23 cellular contexts compared by ENCODE assay signal in the genomic region with DNA sequence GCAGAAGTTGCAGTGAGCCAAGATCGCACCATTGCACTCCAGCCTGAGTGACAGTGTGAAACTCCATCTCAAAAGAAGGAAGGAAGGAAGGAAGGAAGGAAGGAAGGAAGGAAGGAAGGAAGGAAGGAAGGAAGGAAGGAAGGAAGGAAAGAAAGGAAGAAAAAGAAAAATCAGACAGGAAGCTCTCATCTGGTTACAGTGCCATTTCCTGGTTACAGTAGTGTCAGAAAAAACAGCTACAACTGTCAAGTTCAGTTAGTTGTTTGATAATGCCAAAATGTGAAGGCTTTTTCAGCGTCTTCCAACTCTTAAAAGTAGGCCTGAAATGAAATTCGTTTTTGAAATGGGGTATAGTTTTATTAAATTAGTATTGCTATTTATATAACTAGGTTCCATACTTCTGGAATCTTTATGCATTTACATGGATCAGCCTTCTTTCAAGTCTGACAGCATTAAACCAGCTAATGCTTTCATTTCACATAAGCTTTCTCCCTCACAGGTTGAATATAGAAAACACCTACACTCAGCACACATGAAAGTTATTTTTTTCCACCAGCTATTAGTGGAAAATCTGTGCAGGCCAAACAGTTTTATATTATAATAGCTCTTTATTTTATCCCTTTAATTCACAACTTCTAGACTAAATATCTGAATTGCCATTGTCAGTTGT. TPM values are rescaled to one million over a fixed set of nuclear protein-coding genes. Genes with fewer than 3 reads are reported as not detected.
DNase-seq lines count a peak whose midpoint lies in the region; ATAC-seq, FAIRE-seq and TF ChIP-seq lines count a peak whose summit lies in the region.
"Had no signal": no experiment of that assay in that cellular context is flagged by ENCODE, and none has a peak within 500 bp of the region (broad histone marks: within the 10 kb centered on the region; RNA-seq: fewer than 3 reads in every experiment).

No MANE protein-coding gene starts in this region.

- no peaks in the 10 kb centered on the region for H3K79me2 ChIP-seq in keratinocyte (ENCODE audit: control insufficient read depth, insufficient read depth, low read length)

- H3K36me3 ChIP-seq in BLaER1, result no peaks in the 10 kb centered on the region
- no peaks in the 10 kb centered on the region for H3K36me3 ChIP-seq in keratinocyte (ENCODE audit: control insufficient read depth in 2 of 2, extremely low read depth in 1 of 2, insufficient read depth in 2 of 2, low read length in 2 of 2)
- H3K36me3 ChIP-seq: neural progenitor cell, upper lobe of left lung had no signal

- peak overlapping the region; percentile 83 for H3K27ac Mint-ChIP-seq in CD4-positive, alpha-beta T cell
- H3K27ac Mint-ChIP-seq in activated CD8-positive, alpha-beta T cell treated with anti-CD3 and anti-CD28 coated beads for 36 hours, result peak overlapping the region; percentile 88
- H3K27ac Mint-ChIP-seq: mesothelial cell of epicardium, neural progenitor cell had no signal

- H3K9ac ChIP-seq in BLaER1 (no peak overlapping the region), keratinocyte (ENCODE audit: control insufficient read depth, extremely low read depth, insufficient read depth, low read length) (no peak overlapping the region)
- H3K9ac ChIP-seq: neural progenitor cell had no signal

- H3K4me1 Mint-ChIP-seq in CD4-positive, alpha-beta T cell (ENCODE audit: low read depth), result peaks cover 15% of the 10 kb centered on the region
- H3K4me1 Mint-ChIP-seq in activated CD8-positive, alpha-beta T cell treated with anti-CD3 and anti-CD28 coated beads for 36 hours (ENCODE audit: low read depth), result peaks cover 25% of the 10 kb centered on the region
- H3K4me1 Mint-ChIP-seq: mesothelial cell of epicardium, neural progenitor cell had no signal

- no peaks in the 10 kb centered on the region for H3K9me1 ChIP-seq in keratinocyte (ENCODE audit: control insufficient read depth, extremely low read depth, insufficient read depth, low read length)

- POLR2A ChIA-PET in CD4-positive, alpha-beta T cell (lab: Charles Lee), result interaction anchor here (0.7 to 1.3 kb wide), 6 partner anchors 10 to 90 kb away, joined by 3 to 6 read pairs (median 5); a partner anchor contains a TSS
- POLR2A ChIA-PET in activated CD8-positive, alpha-beta T cell treated with anti-CD3 and anti-CD28 coated beads for 36 hours (lab: Charles Lee), result interaction anchor here (0.7 to 1.5 kb wide), 3 partner anchors 10 to 79 kb away, joined by 3 to 4 read pairs (median 3); a partner anchor contains a TSS

- peak overlapping the region; percentile 36 for H3K4me3 Mint-ChIP-seq in CD4-positive, alpha-beta T cell
- no peak overlapping the region for H3K4me3 Mint-ChIP-seq in activated CD8-positive, alpha-beta T cell treated with anti-CD3 and anti-CD28 coated beads for 36 hours
- H3K4me3 Mint-ChIP-seq: mesothelial cell of epicardium, neural progenitor cell had no signal

- H3K4me1 ChIP-seq in BLaER1 (peaks cover 9% of the 10 kb centered on the region), keratinocyte (ENCODE audit: control insufficient read depth, extremely low read depth, insufficient read depth, low read length) (no peaks in the 10 kb centered on the region)
- H3K4me1 ChIP-seq: body of pancreas, neural progenitor cell, upper lobe of left lung had no signal

- H3K36me3 Mint-ChIP-seq in CD4-positive, alpha-beta T cell (ENCODE audit: low read depth), result peaks cover 76% of the 10 kb centered on the region
- H3K36me3 Mint-ChIP-seq in activated CD8-positive, alpha-beta T cell treated with anti-CD3 and anti-CD28 coated beads for 36 hours (ENCODE audit: low read depth), result peaks cover 52% of the 10 kb centered on the region
- H3K36me3 Mint-ChIP-seq: mesothelial cell of epicardium, neural progenitor cell had no signal

- H3K9me3 ChIP-seq in BLaER1, result peaks cover 13% of the 10 kb centered on the region; the same call in 1 of the 2 replicates
- no peaks in the 10 kb centered on the region for H3K9me3 ChIP-seq in CD4-positive, alpha-beta T cell (ENCODE audit: control insufficient read depth, low read length)
- no peaks in the 10 kb centered on the region for H3K9me3 ChIP-seq in keratinocyte (ENCODE audit: control insufficient read depth, low read depth, low read length)
- H3K9me3 ChIP-seq: body of pancreas, upper lobe of left lung had no signal

- H3K27me3 ChIP-seq in BLaER1, result no peaks in the 10 kb centered on the region
- H3K27me3 ChIP-seq in CD4-positive, alpha-beta T cell (ENCODE audit: control insufficient read depth, insufficient read depth, low read length), result no peaks in the 10 kb centered on the region
- no peaks in the 10 kb centered on the region for H3K27me3 ChIP-seq in keratinocyte (ENCODE audit: control insufficient read depth, extremely low read depth, insufficient read depth, low read length)
- H3K27me3 ChIP-seq: body of pancreas, neural progenitor cell, upper lobe of left lung had no signal

- TF ChIP-seq CTCF in CD4-positive, alpha-beta T cell (IDR thresholded peaks at IDR 0.05), result no peak
- TF ChIP-seq CTCF in activated CD8-positive, alpha-beta T cell treated with anti-CD3 and anti-CD28 coated beads for 36 hours (IDR thresholded peaks at IDR 0.05), result no peak
- TF ChIP-seq CTCF in keratinocyte (optimal IDR thresholded peaks at IDR 0.05 in 1 of 3, IDR thresholded peaks at IDR 0.05 in 1 of 3, conservative IDR thresholded peaks at IDR 0.05 in 1 of 3; ENCODE audit: extremely low read depth in 1 of 3, insufficient read depth in 2 of 3, low read length in 3 of 3), result no peak

- no peak overlapping the region for H3K4me2 ChIP-seq in BLaER1
- no peak overlapping the region for H3K4me2 ChIP-seq in keratinocyte (ENCODE audit: control insufficient read depth, extremely low read depth, insufficient read depth, low read depth, low read length)
- H3K4me2 ChIP-seq: neural progenitor cell had no signal

- peak overlapping the region; percentile 20 for H2AFZ ChIP-seq in keratinocyte (ENCODE audit: control insufficient read depth, low read length)
- H2AFZ ChIP-seq: neural progenitor cell had no signal

- H4K20me1 ChIP-seq in BLaER1 (no peaks in the 10 kb centered on the region), keratinocyte (ENCODE audit: control insufficient read depth, extremely low read depth, insufficient read depth, low read length) (no peaks in the 10 kb centered on the region)

- DNase-seq in CD4-positive, alpha-beta T cell, result no peak
- DNase-seq in activated CD8-positive, alpha-beta T cell treated with anti-CD3 and anti-CD28 coated beads for 36 hours, result no peak
- DNase-seq in keratinocyte (ENCODE audit: low read depth, low spot score), result no peak
- DNase-seq in inferior parietal cortex (ENCODE audit: extremely low spot score), result no peak
- DNase-seq in NCI-H526 treated with DMSO at 0.1 percent for 48 hours (lab: John Stamatoyannopoulos, UW), result no peak
- no peak for DNase-seq in Ammon's horn (ENCODE audit: low spot score)
- DNase-seq: activated CD4-positive, CD25-positive, alpha-beta regulatory T cell; activated naive CD4-positive, alpha-beta T cell; body of pancreas; EL; HCEC 1CT; NCI-H1417; NCI-H510A treated with DMSO at 0.1 percent for 48 hours; stimulated activated CD4-positive, alpha-beta T cell treated with anti-CD3 and anti-CD28 coated beads, Interleukin-2, amount 100 ng/mL, for 48 hours; T-helper 9 cell; upper lobe of left lung had no signal

- no peak overlapping the region for H3K4me3 ChIP-seq in BLaER1
- no peak overlapping the region for H3K4me3 ChIP-seq in keratinocyte (ENCODE audit: control insufficient read depth in 2 of 3, extremely low read depth in 1 of 3, insufficient read depth in 2 of 3, low read depth in 1 of 3, low read length in 3 of 3)
- H3K4me3 ChIP-seq: body of pancreas, neural progenitor cell, skin epidermis, upper lobe of left lung had no signal

- no peak for FAIRE-seq in keratinocyte (lab: Jason Lieb, UNC)
- FAIRE-seq: colon, RCC 7860 had no signal

- H3K27ac ChIP-seq in BLaER1, result peak overlapping the region; percentile 9; the same call in 1 of the 2 replicates
- H3K27ac ChIP-seq in CD4-positive, alpha-beta T cell (ENCODE audit: low read depth, low read length), result peak overlapping the region; percentile 29
- H3K27ac ChIP-seq in keratinocyte (ENCODE audit: control insufficient read depth, insufficient read depth, low read length), result no peak overlapping the region
- H3K27ac ChIP-seq: body of pancreas, neural progenitor cell, skin epidermis, upper lobe of left lung had no signal

- dilution Hi-C loops in keratinocyte (cut with MboI; ENCODE audit: extremely low pct_ligation_motif_present, low sequenced_read_pairs), result no loop called here

- H3K27me3 Mint-ChIP-seq in CD4-positive, alpha-beta T cell, result no peaks in the 10 kb centered on the region
- no peaks in the 10 kb centered on the region for H3K27me3 Mint-ChIP-seq in activated CD8-positive, alpha-beta T cell treated with anti-CD3 and anti-CD28 coated beads for 36 hours

- peak; percentile 61 for ATAC-seq in CD4-positive, alpha-beta T cell (ENCODE audit: poor library complexity)
- no peak for ATAC-seq in activated CD8-positive, alpha-beta T cell treated with anti-CD3 and anti-CD28 coated beads for 36 hours
- ATAC-seq: body of pancreas had no signal

- peaks cover 4% of the 10 kb centered on the region for H3K9me3 Mint-ChIP-seq in CD4-positive, alpha-beta T cell
- H3K9me3 Mint-ChIP-seq in activated CD8-positive, alpha-beta T cell treated with anti-CD3 and anti-CD28 coated beads for 36 hours, result peaks cover 2% of the 10 kb centered on the region

- intact Hi-C loops in CD4-positive, alpha-beta T cell (cut with DNase I, micrococcal nuclease), result loop anchor here in 1 of 2 experiments (5.0 kb wide), 1 partner anchor 708 kb away; no protein-coding TSS in a partner anchor
- intact Hi-C loops in activated CD8-positive, alpha-beta T cell treated with anti-CD3 and anti-CD28 coated beads for 36 hours (cut with micrococcal nuclease), result no loop called here

- CTCF ChIA-PET in CD4-positive, alpha-beta T cell (lab: Charles Lee), result interaction anchor here (1.1 to 1.3 kb wide), 2 partner anchors 36 to 778 kb away, joined by 3 read pairs; a partner anchor contains a TSS
- CTCF ChIA-PET in activated CD8-positive, alpha-beta T cell treated with anti-CD3 and anti-CD28 coated beads for 36 hours (lab: Charles Lee), result interaction anchor here (0.9 to 1.4 kb wide), 5 partner anchors 10 to 54 kb away, joined by 3 to 7 read pairs (median 5); a partner anchor contains a TSS

RNA-seq across cellular contexts. Expression of a gene that starts 21.2 kb away (rescaled TPM):
- total RNA-seq in CD4-positive, alpha-beta T cell, result 10 to 100 TPM; 28.3 to 30.2 TPM
- 10 to 100 TPM; 54.0 to 56.0 TPM for total RNA-seq in activated CD8-positive, alpha-beta T cell treated with anti-CD3 and anti-CD28 coated beads for 36 hours
- 0.07 to 0.39 TPM (median 0.23 TPM) in 3 replicates for polyA plus RNA-seq in keratinocyte
- not detected for polyA plus RNA-seq in keratinocyte (2011; ENCODE audit: low read depth)
- 0.09 and 0.13 TPM in 2 replicates for polyA plus RNA-seq in keratinocyte (2011; cell fraction: cytosol; rRNA removed)
- polyA plus RNA-seq in keratinocyte (2011; cell fraction: nucleus; rRNA removed), result 0.20 and 0.27 TPM in 2 replicates
- polyA plus RNA-seq in keratinocyte (2012; ENCODE audit: low replicate concordance), result 0.17 TPM in 1 of 2 replicates, not detected in the other
- polyA minus RNA-seq in keratinocyte, result 0.26 to 0.43 TPM in 2 of 3 replicates, not detected in the other
- polyA minus RNA-seq in keratinocyte (2011; cell fraction: cytosol; rRNA and poly(A)+ RNA removed), result not detected
- 0.63 TPM in 1 of 2 replicates, not detected in the other for polyA minus RNA-seq in keratinocyte (2011; cell fraction: nucleus; rRNA and poly(A)+ RNA removed)
- total RNA-seq: mesothelial cell of epicardium had no signal

RNA-seq across cellular contexts. Expression of a gene that starts 37.1 kb away (rescaled TPM):
- total RNA-seq in CD4-positive, alpha-beta T cell, result 1 to 10 TPM; 1.2 to 1.5 TPM
- under 1 TPM; 0.40 to 0.61 TPM for total RNA-seq in activated CD8-positive, alpha-beta T cell treated with anti-CD3 and anti-CD28 coated beads for 36 hours
- 0.03 to 0.09 TPM (median 0.08 TPM) in 3 replicates for polyA plus RNA-seq in keratinocyte
- polyA plus RNA-seq in keratinocyte (2011; ENCODE audit: low read depth), result not detected
- 0.02 and 0.03 TPM in 2 replicates for polyA plus RNA-seq in keratinocyte (2011; cell fraction: cytosol; rRNA removed)
- 0.15 and 0.17 TPM in 2 replicates for polyA plus RNA-seq in keratinocyte (2011; cell fraction: nucleus; rRNA removed)
- 0.16 TPM in 1 of 2 replicates, not detected in the other for polyA plus RNA-seq in keratinocyte (2012; ENCODE audit: low replicate concordance)
- 0.07 to 0.83 TPM in 2 of 3 replicates, not detected in the other for polyA minus RNA-seq in keratinocyte
- not detected for polyA minus RNA-seq in keratinocyte (2011; cell fraction: cytosol; rRNA and poly(A)+ RNA removed)
- not detected in 2 replicates for polyA minus RNA-seq in keratinocyte (2011; cell fraction: nucleus; rRNA and poly(A)+ RNA removed)
- total RNA-seq: SK-MEL-5 had no signal

RNA-seq across cellular contexts. Expression of a gene that starts 38.0 kb away (rescaled TPM):
- total RNA-seq in CD4-positive, alpha-beta T cell, result 10 to 100 TPM; 44.2 to 44.6 TPM
- 10 to 100 TPM; 25.6 to 28.3 TPM for total RNA-seq in activated CD8-positive, alpha-beta T cell treated with anti-CD3 and anti-CD28 coated beads for 36 hours
- 7.1 to 10.4 TPM (median 9.5 TPM) in 3 replicates for polyA plus RNA-seq in keratinocyte
- polyA plus RNA-seq in keratinocyte (2011; ENCODE audit: low read depth), result 14.3 TPM
- polyA plus RNA-seq in keratinocyte (2011; cell fraction: cytosol; rRNA removed), result 4.1 and 5.5 TPM in 2 replicates
- 7.8 and 11.9 TPM in 2 replicates for polyA plus RNA-seq in keratinocyte (2011; cell fraction: nucleus; rRNA removed)
- polyA plus RNA-seq in keratinocyte (2012; ENCODE audit: low replicate concordance), result 7.0 and 7.2 TPM in 2 replicates
- 2.1 to 56.2 TPM (median 21.1 TPM) in 3 replicates for polyA minus RNA-seq in keratinocyte
- 8.4 TPM for polyA minus RNA-seq in keratinocyte (2011; cell fraction: cytosol; rRNA and poly(A)+ RNA removed)
- polyA minus RNA-seq in keratinocyte (2011; cell fraction: nucleus; rRNA and poly(A)+ RNA removed), result 16.1 and 30.9 TPM in 2 replicates

RNA-seq across cellular contexts. Expression of a gene that starts 54.3 kb away (rescaled TPM):
- 10 to 100 TPM; 44.1 to 48.0 TPM for total RNA-seq in CD4-positive, alpha-beta T cell
- total RNA-seq in activated CD8-positive, alpha-beta T cell treated with anti-CD3 and anti-CD28 coated beads for 36 hours, result 10 to 100 TPM; 38.2 to 38.5 TPM
- polyA plus RNA-seq in keratinocyte, result 11.6 to 16.9 TPM (median 16.5 TPM) in 3 replicates
- 11.1 TPM for polyA plus RNA-seq in keratinocyte (2011; ENCODE audit: low read depth)
- polyA plus RNA-seq in keratinocyte (2011; cell fraction: cytosol; rRNA removed), result 6.6 and 9.4 TPM in 2 replicates
- polyA plus RNA-seq in keratinocyte (2011; cell fraction: nucleus; rRNA removed), result 31.4 and 37.8 TPM in 2 replicates
- polyA plus RNA-seq in keratinocyte (2012; ENCODE audit: low replicate concordance), result 6.0 and 11.6 TPM in 2 replicates
- polyA minus RNA-seq in keratinocyte, result 8.7 to 20.2 TPM (median 15.6 TPM) in 3 replicates
- 10.7 TPM for polyA minus RNA-seq in keratinocyte (2011; cell fraction: cytosol; rRNA and poly(A)+ RNA removed)
- polyA minus RNA-seq in keratinocyte (2011; cell fraction: nucleus; rRNA and poly(A)+ RNA removed), result 9.3 and 16.5 TPM in 2 replicates

RNA-seq across cellular contexts. Expression of a gene that starts 54.9 kb away (rescaled TPM):
- total RNA-seq in CD4-positive, alpha-beta T cell, result 1 to 10 TPM; 6.4 to 6.8 TPM
- 10 to 100 TPM; 19.1 to 19.3 TPM for total RNA-seq in activated CD8-positive, alpha-beta T cell treated with anti-CD3 and anti-CD28 coated beads for 36 hours
- polyA plus RNA-seq in keratinocyte, result 4.8 to 6.4 TPM (median 5.4 TPM) in 3 replicates
- polyA plus RNA-seq in keratinocyte (2011; ENCODE audit: low read depth), result 0.70 TPM
- polyA plus RNA-seq in keratinocyte (2011; cell fraction: cytosol; rRNA removed), result 4.8 and 4.9 TPM in 2 replicates
- polyA plus RNA-seq in keratinocyte (2011; cell fraction: nucleus; rRNA removed), result 4.5 and 5.0 TPM in 2 replicates
- polyA plus RNA-seq in keratinocyte (2012; ENCODE audit: low replicate concordance), result 2.8 and 8.3 TPM in 2 replicates
- polyA minus RNA-seq in keratinocyte, result 5.8 to 11.7 TPM (median 6.4 TPM) in 3 replicates
- 2.9 TPM for polyA minus RNA-seq in keratinocyte (2011; cell fraction: cytosol; rRNA and poly(A)+ RNA removed)
- polyA minus RNA-seq in keratinocyte (2011; cell fraction: nucleus; rRNA and poly(A)+ RNA removed), result 3.1 and 4.3 TPM in 2 replicates
